Comparison of ENCODE assay signal across 31 cellular contexts in the genomic region with DNA sequence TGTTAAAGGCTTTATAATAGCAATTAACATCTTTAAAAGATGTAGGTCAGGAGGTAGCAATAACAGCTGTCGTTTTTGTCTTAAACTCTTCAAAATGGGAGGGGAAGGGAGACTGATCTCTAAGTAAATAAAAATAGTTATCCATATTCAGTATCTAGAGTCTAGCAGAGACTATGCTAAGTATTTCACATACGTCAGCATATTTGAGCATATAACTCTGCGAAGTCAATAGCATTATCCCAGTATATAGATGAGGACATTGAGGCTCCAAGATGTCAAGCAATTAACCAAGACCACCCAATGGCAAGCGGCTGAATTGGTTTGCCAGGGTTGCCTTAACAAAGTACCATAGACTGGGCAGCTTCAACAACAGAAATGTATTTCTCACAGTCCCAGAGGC.
"Had no signal": no experiment of that assay in that cellular context is flagged by ENCODE, and none has a peak within 500 bp of the region (broad histone marks: within the 10 kb centered on the region; RNA-seq: fewer than 3 reads in every experiment).

No MANE protein-coding gene starts in this region.

- H2AFZ ChIP-seq: neural progenitor cell, parathyroid adenoma had no signal

- H3K4me1 ChIP-seq: parathyroid adenoma, psoas muscle, spleen, suprapubic skin, testis, transverse colon, uterus had no signal

- H3K27ac ChIP-seq: neural progenitor cell, ovary, parathyroid adenoma, psoas muscle, skin epidermis, spleen, suprapubic skin, testis, tibial artery, transverse colon, upper lobe of right lung, uterus had no signal

- DNase-seq: natural killer cell; occipital lobe; ovary; posterior cingulate gyrus; psoas muscle; right cardiac atrium; spleen; stimulated activated CD4-positive, alpha-beta T cell treated with anti-CD3 and anti-CD28 coated beads, Interleukin-12 subunit alpha, Interleukin-12 subunit beta, amount 100 ng/mL, for 4 hours; stimulated activated CD4-positive, alpha-beta T cell treated with anti-CD3 and anti-CD28 coated beads, Interleukin-1b, Interleukin-23, amount 100 ng/mL, for 48 hours; stimulated activated CD4-positive, alpha-beta T cell treated with anti-CD3 and anti-CD28 coated beads, Interleukin-4, amount 100 ng/mL, for 1 hour; stimulated activated CD4-positive, alpha-beta T cell treated with anti-CD3 and anti-CD28 coated beads, Interleukin-4, amount 100 ng/mL, for 4 hours; stimulated activated CD8-positive, alpha-beta memory T cell treated with anti-CD3 and anti-CD28 coated beads, Interleukin-4, amount 100 ng/mL, for 48 hours; stimulated activated naive CD4-positive, alpha-beta T cell; stimulated activated naive CD8-positive, alpha-beta T cell treated with anti-CD3 and anti-CD28 coated beads, Interleukin-15, amount 100 ng/mL, for 72 hours; stimulated activated naive CD8-positive, alpha-beta T cell treated with anti-CD3 and anti-CD28 coated beads, Interleukin-15, Interleukin-2, amounts not matched to agents 100 U/mL and 50 U/mL, for 24 hours; substantia nigra; testis; tibial artery; transverse colon; upper lobe of right lung; uterus had no signal

- ATAC-seq: natural killer cell; psoas muscle; right cardiac atrium; sciatic nerve; stimulated activated memory B cell treated with anti-CD40 and anti-IgM and Interleukin-4, amounts not matched to agents 10 μg/mL and 1 μg/mL and 100 μg/mL, for 72 hours; stimulated activated naive CD8-positive, alpha-beta T cell treated with anti-CD3 and anti-CD28 coated beads, Interleukin-15, amount 100 ng/mL, for 72 hours; stimulated activated naive CD8-positive, alpha-beta T cell treated with anti-CD3 and anti-CD28 coated beads, Interleukin-15, Interleukin-2, amounts not matched to agents 100 U/mL and 50 U/mL, for 24 hours; upper lobe of right lung had no signal

- H3K27me3 ChIP-seq: neural progenitor cell, ovary, testis, tibial artery, transverse colon, uterus had no signal

- H3K9me3 ChIP-seq: ovary, psoas muscle, spleen, suprapubic skin, testis, tibial artery, transverse colon, upper lobe of right lung, uterus had no signal

- H3K79me2 ChIP-seq: parathyroid adenoma had no signal

- H3K36me3 ChIP-seq: neural progenitor cell, ovary, spleen, suprapubic skin, tibial artery, transverse colon, upper lobe of right lung, uterus had no signal

- H3K4me2 ChIP-seq: neural progenitor cell, smooth muscle cell had no signal

- H3K4me3 Mint-ChIP-seq: natural killer cell; nephron; neural progenitor cell; stimulated activated memory B cell treated with anti-CD40 and anti-IgM and Interleukin-4, amounts not matched to agents 10 μg/mL and 1 μg/mL and 100 μg/mL, for 72 hours; stimulated activated naive CD8-positive, alpha-beta T cell treated with anti-CD3 and anti-CD28 coated beads, Interleukin-15, amount 100 ng/mL, for 72 hours; type B pancreatic cell had no signal

- H3K4me1 Mint-ChIP-seq: natural killer cell; stimulated activated memory B cell treated with anti-CD40 and anti-IgM and Interleukin-4, amounts not matched to agents 10 μg/mL and 1 μg/mL and 100 μg/mL, for 72 hours had no signal

- H3K36me3 Mint-ChIP-seq: natural killer cell; neural progenitor cell; stimulated activated memory B cell treated with anti-CD40 and anti-IgM and Interleukin-4, amounts not matched to agents 10 μg/mL and 1 μg/mL and 100 μg/mL, for 72 hours; type B pancreatic cell had no signal

- H3K27me3 Mint-ChIP-seq: progenitor cell of endocrine pancreas; stimulated activated memory B cell treated with anti-CD40 and anti-IgM and Interleukin-4, amounts not matched to agents 10 μg/mL and 1 μg/mL and 100 μg/mL, for 72 hours; stimulated activated naive CD8-positive, alpha-beta T cell treated with anti-CD3 and anti-CD28 coated beads, Interleukin-15, amount 100 ng/mL, for 72 hours had no signal

- H3K27ac Mint-ChIP-seq: natural killer cell; neural progenitor cell; progenitor cell of endocrine pancreas; stimulated activated memory B cell treated with anti-CD40 and anti-IgM and Interleukin-4, amounts not matched to agents 10 μg/mL and 1 μg/mL and 100 μg/mL, for 72 hours; stimulated activated naive CD8-positive, alpha-beta T cell treated with anti-CD3 and anti-CD28 coated beads, Interleukin-15, amount 100 ng/mL, for 72 hours; type B pancreatic cell had no signal

- H3K9me3 Mint-ChIP-seq: natural killer cell; neural progenitor cell; stimulated activated memory B cell treated with anti-CD40 and anti-IgM and Interleukin-4, amounts not matched to agents 10 μg/mL and 1 μg/mL and 100 μg/mL, for 72 hours; stimulated activated naive CD8-positive, alpha-beta T cell treated with anti-CD3 and anti-CD28 coated beads, Interleukin-15, amount 100 ng/mL, for 72 hours had no signal

- H3K4me3 ChIP-seq: neural progenitor cell, ovary, psoas muscle, skin epidermis, smooth muscle cell, spleen, suprapubic skin, testis, tibial artery, transverse colon, upper lobe of right lung, uterus had no signal

- H3K9ac ChIP-seq: neural progenitor cell, parathyroid adenoma had no signal
